In the genomic region with DNA sequence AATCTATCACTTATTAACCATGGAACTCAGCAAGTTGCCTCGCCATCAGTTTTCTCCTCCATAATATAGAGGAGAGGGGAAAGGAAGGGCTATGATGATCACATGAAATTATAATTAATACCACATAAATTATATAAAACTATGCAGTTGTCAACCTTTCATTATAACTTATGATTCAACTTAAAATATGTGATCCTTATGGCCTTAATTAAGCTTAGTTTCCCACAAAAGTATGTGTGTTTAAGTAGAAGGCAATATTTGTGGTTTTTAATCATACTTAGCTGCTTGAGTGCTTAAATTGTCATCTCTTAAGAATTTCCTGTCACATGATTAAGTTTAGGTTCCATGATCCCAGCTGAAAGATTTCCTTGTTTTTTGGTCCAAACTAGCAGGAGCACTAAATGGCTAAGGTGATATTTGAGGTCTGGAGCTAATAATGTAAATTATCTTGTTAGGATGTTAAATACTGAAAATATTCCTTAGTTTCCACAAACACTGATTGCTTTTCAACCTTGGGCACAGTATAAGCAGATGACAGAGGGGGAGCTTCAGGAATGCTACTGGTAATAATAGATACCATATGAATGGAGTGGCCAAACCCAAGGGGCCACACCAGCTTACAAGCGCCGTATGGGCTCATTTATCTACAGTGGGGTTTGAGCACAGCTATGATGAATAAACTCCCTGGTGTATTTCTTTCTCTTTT, we compare ENCODE assay signal across 12 cellular contexts. TPM values are rescaled to one million over a fixed set of nuclear protein-coding genes. Genes with fewer than 3 reads are reported as not detected.
DNase-seq lines count a peak whose midpoint lies in the region; ATAC-seq and TF ChIP-seq lines count a peak whose summit lies in the region.
"Had no signal": no experiment of that assay in that cellular context is flagged by ENCODE, and none has a peak within 500 bp of the region (broad histone marks: within the 10 kb centered on the region; RNA-seq: fewer than 3 reads in every experiment).

No MANE protein-coding gene starts in this region.

- WGBS in SK-N-SH (ENCODE audit: low lambda C conversion rate) = 22% methylated on average over 3 of the region's 3 CpGs
- 41% methylated on average over 3 of the region's 3 CpGs for WGBS in smooth muscle cell (ENCODE audit: low lambda C conversion rate)

- no peak for ATAC-seq in GM21723 (IDR thresholded peaks at IDR 0.05; ENCODE audit: unreplicated experiment)

- CTCF ChIA-PET in SK-N-SH (lab: Yijun Ruan, JAX) = interaction anchor here (1.0 to 1.4 kb wide), 2 partner anchors 8 to 85 kb away, joined by 3 to 5 read pairs; no protein-coding TSS in a partner anchor

- no peak for TF ChIP-seq RAD21 in SK-N-SH (IDR thresholded peaks at IDR 0.05; ENCODE audit: low read length)

- H3K36me3 ChIP-seq in SK-N-SH (replicated peaks in 1 of 2; ENCODE audit: control insufficient read depth in 1 of 2, insufficient read depth in 2 of 2, low read length in 1 of 2) (no peaks in the 10 kb centered on the region), smooth muscle cell (ENCODE audit: low read depth) (no peaks in the 10 kb centered on the region), Karpas-422 (ENCODE audit: insufficient read depth, low read length) (no peaks in the 10 kb centered on the region)

- TF ChIP-seq EP300 in SK-N-SH (IDR thresholded peaks at IDR 0.05; ENCODE audit: borderline replicate concordance in 1 of 2, low read depth in 1 of 2, low read length in 1 of 2) = peak; percentile 73 to 99

- H3K4me1 ChIP-seq in SK-N-SH (ENCODE audit: control insufficient read depth in 1 of 2, insufficient read depth in 2 of 2, low read depth in 1 of 2, low read length in 1 of 2) = peaks cover 10 to 53% of the 10 kb centered on the region in 2 experiments
- peaks cover 24% of the 10 kb centered on the region for H3K4me1 ChIP-seq in smooth muscle cell (ENCODE audit: low read depth)
- no peaks in the 10 kb centered on the region for H3K4me1 ChIP-seq in Karpas-422 (ENCODE audit: low read length)

- H3K4me2 ChIP-seq in SK-N-SH = peak overlapping the region; percentile 63
- peak overlapping the region; percentile 67 for H3K4me2 ChIP-seq in smooth muscle cell
- H3K4me2 ChIP-seq in Karpas-422 (ENCODE audit: low read depth, low read length, poor library complexity, severe bottlenecking) = no peak overlapping the region

- H3F3A ChIP-seq in SK-N-SH (replicated peaks; ENCODE audit: insufficient read depth) (peaks cover 41% of the 10 kb centered on the region), smooth muscle cell (ENCODE audit: low read depth) (peaks cover 19% of the 10 kb centered on the region)

- H3K27me3 ChIP-seq in SK-N-SH (ENCODE audit: insufficient read depth) = no peaks in the 10 kb centered on the region
- H3K27me3 ChIP-seq in smooth muscle cell (ENCODE audit: low read depth) = no peaks in the 10 kb centered on the region
- no peaks in the 10 kb centered on the region for H3K27me3 ChIP-seq in Karpas-422 (ENCODE audit: low read length)

- no peak for TF ChIP-seq CTCF in SK-N-SH (IDR thresholded peaks at IDR 0.05)
- TF ChIP-seq CTCF in smooth muscle cell (IDR thresholded peaks at IDR 0.05; ENCODE audit: borderline replicate concordance, insufficient read depth, poor library complexity, severe bottlenecking) = no peak

- H3K9me2 ChIP-seq in SK-N-SH (no peaks in the 10 kb centered on the region), Karpas-422 (replicated peaks; ENCODE audit: insufficient read depth, low read length) (no peaks in the 10 kb centered on the region)

- peak; percentile 75 for DNase-seq in GM04504 (ENCODE audit: low read depth)
- DNase-seq in SK-N-SH = no peak
- peak; percentile 84 for DNase-seq in fibroblast of the conjunctiva (ENCODE audit: low read depth)
- DNase-seq in smooth muscle cell (lab: John Stamatoyannopoulos, UW; ENCODE audit: unreplicated experiment) = no peak
- DNase-seq in NOMO-1 (lab: John Stamatoyannopoulos, UW; ENCODE audit: unreplicated experiment in 2 of 2) = no peak
- DNase-seq in NCI-H1694 treated with DMSO at 0.1 percent for 48 hours (lab: John Stamatoyannopoulos, UW) = no peak
- no peak for DNase-seq in Karpas-422
- DNase-seq: activated B cell treated with CpG ODN at 0.5 μM for 24 hours; activated naive CD4-positive, alpha-beta T cell treated with anti-CD3 and anti-CD28 coated beads for 36 hours; stimulated activated naive CD4-positive, alpha-beta T cell had no signal

- H3K9ac ChIP-seq in SK-N-SH (peak overlapping the region; percentile 67; the same call in 1 of the 2 replicates), smooth muscle cell (ENCODE audit: low read depth) (peak overlapping the region; percentile 11), Karpas-422 (ENCODE audit: low read length) (no peak overlapping the region)

- H3K4me3 ChIP-seq in SK-N-SH (ENCODE audit: low read depth in 2 of 2, low read length in 1 of 2) = no peak overlapping the region
- no peak overlapping the region for H3K4me3 ChIP-seq in smooth muscle cell
- H3K4me3 ChIP-seq in Karpas-422 (ENCODE audit: low read length) = no peak overlapping the region
- H3K4me3 ChIP-seq: lung had no signal

- H3K27ac ChIP-seq in SK-N-SH (ENCODE audit: low read depth in 2 of 2, low read length in 1 of 2) (peak overlapping the region; percentile 94 to 98), smooth muscle cell (ENCODE audit: low read depth) (peak overlapping the region; percentile 83), Karpas-422 (ENCODE audit: low read length) (no peak overlapping the region)

- H3K79me2 ChIP-seq in SK-N-SH (ENCODE audit: insufficient read depth) (no peaks in the 10 kb centered on the region), smooth muscle cell (ENCODE audit: low read depth) (no peaks in the 10 kb centered on the region), Karpas-422 (ENCODE audit: low read length) (no peaks in the 10 kb centered on the region)

- H3K9me3 ChIP-seq in SK-N-SH (no peaks in the 10 kb centered on the region), smooth muscle cell (replicated peaks; ENCODE audit: low read depth) (no peaks in the 10 kb centered on the region), Karpas-422 (ENCODE audit: low read length) (no peaks in the 10 kb centered on the region)

- POLR2A ChIA-PET in SK-N-SH (lab: Yijun Ruan, JAX) = no interaction called here

- H4K20me1 ChIP-seq in SK-N-SH (ENCODE audit: insufficient read depth) (no peaks in the 10 kb centered on the region), smooth muscle cell (ENCODE audit: low read depth) (no peaks in the 10 kb centered on the region), Karpas-422 (ENCODE audit: insufficient read depth, low read depth, low read length) (no peaks in the 10 kb centered on the region)

- 0 out of 2 replicates have a peak overlapping the region, but pooled peaks have one; percentile 75 for H2AFZ ChIP-seq in SK-N-SH (ENCODE audit: low read depth)
- no peak overlapping the region for H2AFZ ChIP-seq in smooth muscle cell (ENCODE audit: low read depth)
- H2AFZ ChIP-seq in Karpas-422 (ENCODE audit: low read length) = no peak overlapping the region

TF ChIP-seq in SK-N-SH, 30 proteins besides CTCF, POLR2A, EP300 and RAD21 (continues in another document):
- TF ChIP-seq FOXJ3 (CRISPR knock-in tag; IDR thresholded peaks at IDR 0.05) = no peak
- TF ChIP-seq TCF12 (IDR thresholded peaks at IDR 0.05) = peak; percentile 99
- TF ChIP-seq SMC3 (IDR thresholded peaks at IDR 0.05; ENCODE audit: low read depth, low read length) = no peak
- TF ChIP-seq, protein P1, sequence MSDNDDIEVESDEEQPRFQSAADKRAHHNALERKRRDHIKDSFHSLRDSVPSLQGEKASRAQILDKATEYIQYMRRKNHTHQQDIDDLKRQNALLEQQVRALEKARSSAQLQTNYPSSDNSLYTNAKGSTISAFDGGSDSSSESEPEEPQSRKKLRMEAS (IDR thresholded peaks at IDR 0.05; ENCODE audit: low read depth) = peak; percentile 49; the same call in 1 of the 2 replicates
- TF ChIP-seq JUND (IDR thresholded peaks at IDR 0.05) = peak; percentile 98
- TF ChIP-seq, protein P2, sequence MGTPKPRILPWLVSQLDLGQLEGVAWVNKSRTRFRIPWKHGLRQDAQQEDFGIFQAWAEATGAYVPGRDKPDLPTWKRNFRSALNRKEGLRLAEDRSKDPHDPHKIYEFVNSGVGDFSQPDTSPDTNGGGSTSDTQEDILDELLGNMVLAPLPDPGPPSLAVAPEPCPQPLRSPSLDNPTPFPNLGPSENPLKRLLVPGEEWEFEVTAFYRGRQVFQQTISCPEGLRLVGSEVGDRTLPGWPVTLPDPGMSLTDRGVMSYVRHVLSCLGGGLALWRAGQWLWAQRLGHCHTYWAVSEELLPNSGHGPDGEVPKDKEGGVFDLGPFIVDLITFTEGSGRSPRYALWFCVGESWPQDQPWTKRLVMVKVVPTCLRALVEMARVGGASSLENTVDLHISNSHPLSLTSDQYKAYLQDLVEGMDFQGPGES (IDR thresholded peaks at IDR 0.05; ENCODE audit: low read depth, low read length) = no peak
- TF ChIP-seq, protein P3, sequence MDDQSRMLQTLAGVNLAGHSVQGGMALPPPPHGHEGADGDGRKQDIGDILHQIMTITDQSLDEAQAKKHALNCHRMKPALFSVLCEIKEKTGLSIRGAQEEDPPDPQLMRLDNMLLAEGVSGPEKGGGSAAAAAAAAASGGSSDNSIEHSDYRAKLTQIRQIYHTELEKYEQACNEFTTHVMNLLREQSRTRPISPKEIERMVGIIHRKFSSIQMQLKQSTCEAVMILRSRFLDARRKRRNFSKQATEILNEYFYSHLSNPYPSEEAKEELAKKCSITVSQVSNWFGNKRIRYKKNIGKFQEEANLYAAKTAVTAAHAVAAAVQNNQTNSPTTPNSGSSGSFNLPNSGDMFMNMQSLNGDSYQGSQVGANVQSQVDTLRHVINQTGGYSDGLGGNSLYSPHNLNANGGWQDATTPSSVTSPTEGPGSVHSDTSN (IDR thresholded peaks at IDR 0.05) = peak; percentile 96
- peak; percentile 75; the same call in 1 of the 2 replicates for TF ChIP-seq MEF2A (IDR thresholded peaks at IDR 0.05; ENCODE audit: borderline replicate concordance, low read depth)
- no peak for TF ChIP-seq MXI1 (IDR thresholded peaks at IDR 0.05; ENCODE audit: low read depth, low read length)
- TF ChIP-seq YY1 (IDR thresholded peaks at IDR 0.05; ENCODE audit: low read depth) = peak; percentile 39; the same call in 1 of the 2 replicates

RNA-seq across cellular contexts. Expression of a gene that starts 26.5 kb away (rescaled TPM):
- polyA plus RNA-seq in SK-N-SH (2012; rRNA removed) (212 and 301 TPM in 2 replicates), smooth muscle cell (83.3 and 103 TPM in 2 replicates)
- 237 and 260 TPM in 2 replicates for polyA plus RNA-seq in SK-N-SH (2012; cell fraction: cytosol; rRNA removed)
- 68.3 and 126 TPM in 2 replicates for polyA plus RNA-seq in SK-N-SH (2012; cell fraction: nucleus; rRNA removed)
- total RNA-seq in smooth muscle cell = 135 and 140 TPM in 2 replicates
- not detected in 2 replicates for total RNA-seq in Karpas-422 (2014; rRNA removed; shearing (Covaris generic); ENCODE audit: low replicate concordance)

Comparison
In these comparisons a context has a peak if more than half of its experiments do, and no peak if none do; other contexts are left out.
1. DNase-seq: peak in GM04504 (single experiment) and fibroblast of the conjunctiva (single experiment); none in SK-N-SH (single experiment), smooth muscle cell (single experiment), NOMO-1 (0 of 2), NCI-H1694 treated with DMSO at 0.1 percent for 48 hours (single experiment) and Karpas-422 (single experiment).
2. RNA of a gene that starts 26.5 kb away (total RNA-seq): 135 to 140 TPM in smooth muscle cell; not detected in Karpas-422; every median in the first group is over 100 times any median in the second.